ENCODE assay signal across 27 cellular contexts in genomic region chr18:58058720-58059119, GRCh38. TPM values are rescaled to one million over a fixed set of nuclear protein-coding genes. Genes with fewer than 3 reads are reported as not detected.
DNase-seq lines count a peak whose midpoint lies in the region; ATAC-seq, FAIRE-seq and TF ChIP-seq lines count a peak whose summit lies in the region.
"Had no signal": no experiment of that assay in that cellular context is flagged by ENCODE, and none has a peak within 500 bp of the region (broad histone marks: within the 10 kb centered on the region; RNA-seq: fewer than 3 reads in every experiment).

No MANE protein-coding gene starts in this region.

- no peak overlapping the region for H3K9ac ChIP-seq in astrocyte (ENCODE audit: low read length)
- H3K9ac ChIP-seq: BLaER1 treated with 17β-estradiol and CSF1 and Interleukin-3, amounts not matched to agents 10 nM and 100 nM had no signal

- no peak overlapping the region for H3K4me3 Mint-ChIP-seq in astrocyte (ENCODE audit: unreplicated experiment)
- H3K4me3 Mint-ChIP-seq in CD4-positive, alpha-beta T cell: no peak overlapping the region
- H3K4me3 Mint-ChIP-seq: activated naive CD8-positive, alpha-beta T cell; natural killer cell treated with Interleukin-12 subunit alpha and Interleukin-12 subunit beta and Interleukin-15 and Interleukin-18, amount 100 ng/mL, for 72 hours; stimulated activated naive CD8-positive, alpha-beta T cell treated with anti-CD3 and anti-CD28 coated beads, Interleukin-15, Interleukin-2, amounts not matched to agents 100 ng/mL and 50 ng/mL, for 24 hours had no signal

- H2AFZ ChIP-seq in astrocyte (ENCODE audit: low read depth, low read length): no peak overlapping the region

- peak overlapping the region; percentile 50 for H3K27ac Mint-ChIP-seq in astrocyte (ENCODE audit: unreplicated experiment)
- H3K27ac Mint-ChIP-seq in CD4-positive, alpha-beta T cell: no peak overlapping the region
- H3K27ac Mint-ChIP-seq: activated naive CD8-positive, alpha-beta T cell; natural killer cell treated with Interleukin-12 subunit alpha and Interleukin-12 subunit beta and Interleukin-15 and Interleukin-18, amount 100 ng/mL, for 72 hours; stimulated activated naive CD8-positive, alpha-beta T cell treated with anti-CD3 and anti-CD28 coated beads, Interleukin-15, Interleukin-2, amounts not matched to agents 100 ng/mL and 50 ng/mL, for 24 hours had no signal

- H4K20me1 ChIP-seq in astrocyte (ENCODE audit: insufficient read depth, low read length): no peaks in the 10 kb centered on the region

- peaks cover 29% of the 10 kb centered on the region for H3K4me1 Mint-ChIP-seq in astrocyte (ENCODE audit: low read depth, unreplicated experiment)
- H3K4me1 Mint-ChIP-seq in CD4-positive, alpha-beta T cell (ENCODE audit: low read depth): no peaks in the 10 kb centered on the region

- no peak for FAIRE-seq in astrocyte (lab: Jason Lieb, UNC)

- no peak overlapping the region for H3K4me2 ChIP-seq in astrocyte (ENCODE audit: low read length)
- H3K4me2 ChIP-seq: BLaER1 treated with 17β-estradiol and CSF1 and Interleukin-3, amounts not matched to agents 10 nM and 100 nM had no signal

- POLR2A ChIA-PET in CD4-positive, alpha-beta T cell (lab: Charles Lee): no interaction called here

- no peaks in the 10 kb centered on the region for H3K9me3 ChIP-seq in astrocyte (ENCODE audit: insufficient read depth, low read depth, low read length)
- no peaks in the 10 kb centered on the region for H3K9me3 ChIP-seq in CD4-positive, alpha-beta T cell (ENCODE audit: control insufficient read depth, low read length)
- H3K9me3 ChIP-seq: Caco-2, heart left ventricle, left ventricle myocardium inferior, ovary, right atrium auricular region, spleen had no signal

- no peak overlapping the region for H3K27ac ChIP-seq in astrocyte (ENCODE audit: low read depth, low read length)
- H3K27ac ChIP-seq in CD4-positive, alpha-beta T cell (ENCODE audit: low read depth, low read length): no peak overlapping the region
- H3K27ac ChIP-seq: BLaER1 treated with 17β-estradiol and CSF1 and Interleukin-3, amounts not matched to agents 10 nM and 100 nM; dorsolateral prefrontal cortex; heart left ventricle; left ventricle myocardium inferior; ovary; right atrium auricular region; spleen had no signal

- peak; percentile 12 for DNase-seq in ELF-1 (ENCODE audit: low read depth, low spot score)
- DNase-seq in NCI-H69 (lab: John Stamatoyannopoulos, UW): peak; percentile 45
- peak; percentile 53 for DNase-seq in astrocyte (ENCODE audit: low read depth)
- peak; percentile 69 for DNase-seq in kidney tubule cell (ENCODE audit: low spot score)
- DNase-seq in CD4-positive, alpha-beta T cell: no peak
- no peak for DNase-seq in stimulated activated CD4-positive, alpha-beta T cell treated with anti-CD3 and anti-CD28 coated beads, Interleukin-1b, Interleukin-23, amount 100 ng/mL, for 48 hours
- DNase-seq: activated CD4-positive, alpha-beta T cell treated with anti-CD3 and anti-CD28 coated beads, Interleukin-2, amount 50 U/mL, for 48 hours; activated CD4-positive, CD25-positive, alpha-beta regulatory T cell; activated CD8-positive, alpha-beta memory T cell treated with anti-CD3 and anti-CD28 coated beads, Interleukin-2, amount 50 U/mL, for 48 hours; Caco-2; cerebellar nuclear complex; dorsolateral prefrontal cortex; GOT3; heart left ventricle; left ventricle myocardium inferior; NCI-H187; NCI-H526; ovary; spleen; T-helper 9 cell had no signal

- H3K79me2 ChIP-seq in astrocyte (ENCODE audit: insufficient read depth, low read length): peaks cover 2% of the 10 kb centered on the region

- CTCF ChIA-PET in CD4-positive, alpha-beta T cell (lab: Charles Lee): no interaction called here

- no peaks in the 10 kb centered on the region for H3K9me3 Mint-ChIP-seq in astrocyte (ENCODE audit: unreplicated experiment)
- H3K9me3 Mint-ChIP-seq in CD4-positive, alpha-beta T cell: no peaks in the 10 kb centered on the region
- H3K9me3 Mint-ChIP-seq: natural killer cell treated with Interleukin-12 subunit alpha and Interleukin-12 subunit beta and Interleukin-15 and Interleukin-18, amount 100 ng/mL, for 72 hours; stimulated activated naive CD8-positive, alpha-beta T cell treated with anti-CD3 and anti-CD28 coated beads, Interleukin-15, Interleukin-2, amounts not matched to agents 100 ng/mL and 50 ng/mL, for 24 hours had no signal

- no peak for TF ChIP-seq CTCF in astrocyte (IDR thresholded peaks at IDR 0.05; ENCODE audit: insufficient read depth, low read depth, low read length)
- TF ChIP-seq CTCF in CD4-positive, alpha-beta T cell (IDR thresholded peaks at IDR 0.05): no peak

- no peaks in the 10 kb centered on the region for H3K27me3 ChIP-seq in astrocyte (ENCODE audit: insufficient read depth, low read length)
- no peaks in the 10 kb centered on the region for H3K27me3 ChIP-seq in CD4-positive, alpha-beta T cell (ENCODE audit: control insufficient read depth, insufficient read depth, low read length)
- H3K27me3 ChIP-seq: BLaER1 treated with 17β-estradiol and CSF1 and Interleukin-3, amounts not matched to agents 10 nM and 100 nM; heart left ventricle; ovary; right atrium auricular region; spleen had no signal

- peaks cover 5% of the 10 kb centered on the region for H3K4me1 ChIP-seq in astrocyte (ENCODE audit: insufficient read depth, low read length)
- H3K4me1 ChIP-seq: heart left ventricle, left ventricle myocardium inferior, right atrium auricular region, spleen had no signal

- no peak for ATAC-seq in CD4-positive, alpha-beta T cell (ENCODE audit: poor library complexity)
- ATAC-seq in HG02938 (IDR thresholded peaks at IDR 0.05; ENCODE audit: unreplicated experiment) (no peak), HG02970 (IDR thresholded peaks at IDR 0.05; ENCODE audit: low FRiP score, unreplicated experiment) (no peak)
- ATAC-seq: heart left ventricle; natural killer cell treated with Interleukin-12 subunit alpha and Interleukin-12 subunit beta and Interleukin-15 and Interleukin-18, amount 100 ng/mL, for 72 hours had no signal

- no peak overlapping the region for H3K4me3 ChIP-seq in astrocyte (ENCODE audit: insufficient read depth, low read depth, low read length)
- H3K4me3 ChIP-seq: BLaER1 treated with 17β-estradiol and CSF1 and Interleukin-3, amounts not matched to agents 10 nM and 100 nM; dorsolateral prefrontal cortex; heart left ventricle; left ventricle myocardium inferior; ovary; right atrium auricular region; spleen had no signal

- no peaks in the 10 kb centered on the region for H3K27me3 Mint-ChIP-seq in astrocyte (ENCODE audit: low read depth, unreplicated experiment)
- peaks cover 10% of the 10 kb centered on the region for H3K27me3 Mint-ChIP-seq in CD4-positive, alpha-beta T cell
- H3K27me3 Mint-ChIP-seq: activated naive CD8-positive, alpha-beta T cell; natural killer cell treated with Interleukin-12 subunit alpha and Interleukin-12 subunit beta and Interleukin-15 and Interleukin-18, amount 100 ng/mL, for 72 hours; stimulated activated naive CD8-positive, alpha-beta T cell treated with anti-CD3 and anti-CD28 coated beads, Interleukin-15, Interleukin-2, amounts not matched to agents 100 ng/mL and 50 ng/mL, for 24 hours had no signal

- no peaks in the 10 kb centered on the region for H3K36me3 ChIP-seq in astrocyte (ENCODE audit: insufficient read depth, low read length)
- H3K36me3 ChIP-seq: heart left ventricle, left ventricle myocardium inferior, ovary, right atrium auricular region, spleen had no signal

- peaks cover 4% of the 10 kb centered on the region for H3K36me3 Mint-ChIP-seq in astrocyte (ENCODE audit: low read depth, unreplicated experiment)
- no peaks in the 10 kb centered on the region for H3K36me3 Mint-ChIP-seq in CD4-positive, alpha-beta T cell (ENCODE audit: low read depth)
- H3K36me3 Mint-ChIP-seq: activated naive CD8-positive, alpha-beta T cell; natural killer cell treated with Interleukin-12 subunit alpha and Interleukin-12 subunit beta and Interleukin-15 and Interleukin-18, amount 100 ng/mL, for 72 hours had no signal

- intact Hi-C loops in CD4-positive, alpha-beta T cell (cut with DNase I, micrococcal nuclease): no loop called here

RNA-seq across cellular contexts. Expression of gene NEDD4L, which starts 14.7 kb away (rescaled TPM):
- total RNA-seq in astrocyte: 67.5 and 93.9 TPM in 2 replicates
- 10 to 100 TPM; 11.2 to 13.7 TPM for total RNA-seq in CD4-positive, alpha-beta T cell

Comparison
In these comparisons a context has a peak if more than half of its experiments do, and no peak if none do; other contexts are left out.
1. DNase-seq: peak in ELF-1 (single experiment), NCI-H69 (single experiment), astrocyte (single experiment) and kidney tubule cell (single experiment); none in CD4-positive, alpha-beta T cell (0 of 10) and stimulated activated CD4-positive, alpha-beta T cell treated with anti-CD3 and anti-CD28 coated beads, Interleukin-1b, Interleukin-23, amount 100 ng/mL, for 48 hours (single experiment).